In the genomic region with DNA sequence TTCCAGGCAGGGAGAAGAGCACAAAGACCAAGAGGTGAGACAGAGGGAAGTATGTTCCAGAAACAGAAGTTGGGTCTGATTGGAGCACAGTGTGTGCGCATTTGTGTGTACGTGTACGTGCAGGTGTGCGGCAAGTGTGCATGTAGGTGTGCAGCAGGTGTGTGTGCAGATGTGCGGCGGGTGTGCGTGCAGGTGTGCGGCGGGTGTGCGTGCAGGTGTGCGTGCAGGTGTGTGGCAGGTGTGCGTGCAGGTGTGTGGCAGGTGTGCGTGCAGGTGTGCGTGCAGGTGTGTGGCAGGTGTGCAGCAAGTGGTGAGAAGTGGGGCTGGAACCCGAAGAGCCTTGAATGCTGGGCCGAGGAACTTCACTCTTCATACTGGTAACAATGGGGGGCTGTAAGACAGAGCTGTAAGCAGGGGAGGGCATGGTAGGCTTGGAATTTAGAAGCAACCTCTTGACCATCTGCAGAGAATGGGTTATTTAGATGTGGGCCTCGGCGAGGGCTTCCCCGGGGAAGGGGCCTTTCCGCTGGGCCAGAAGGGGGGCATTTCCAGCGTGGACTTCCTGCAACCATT, we compare ENCODE assay signal across 2 cellular contexts.
TF ChIP-seq lines count a peak whose summit lies in the region.

No MANE protein-coding gene starts in this region.

TF ChIP-seq in HEK293, 187 proteins besides CTCF, POLR2A, EP300 and RAD21 (continued from another document):
- TF ChIP-seq ZNF138 (tag by site-specific recombination; IDR thresholded peaks at IDR 0.05; ENCODE audit: borderline replicate concordance) (no peak), BCL11B (tag by site-specific recombination; IDR thresholded peaks at IDR 0.05; ENCODE audit: low read depth) (no peak), SCRT1 (tag by site-specific recombination; IDR thresholded peaks at IDR 0.05; ENCODE audit: borderline replicate concordance) (peak; percentile 59), ZSCAN5A (tag by site-specific recombination; IDR thresholded peaks at IDR 0.05) (no peak)
- TF ChIP-seq, protein P1, sequence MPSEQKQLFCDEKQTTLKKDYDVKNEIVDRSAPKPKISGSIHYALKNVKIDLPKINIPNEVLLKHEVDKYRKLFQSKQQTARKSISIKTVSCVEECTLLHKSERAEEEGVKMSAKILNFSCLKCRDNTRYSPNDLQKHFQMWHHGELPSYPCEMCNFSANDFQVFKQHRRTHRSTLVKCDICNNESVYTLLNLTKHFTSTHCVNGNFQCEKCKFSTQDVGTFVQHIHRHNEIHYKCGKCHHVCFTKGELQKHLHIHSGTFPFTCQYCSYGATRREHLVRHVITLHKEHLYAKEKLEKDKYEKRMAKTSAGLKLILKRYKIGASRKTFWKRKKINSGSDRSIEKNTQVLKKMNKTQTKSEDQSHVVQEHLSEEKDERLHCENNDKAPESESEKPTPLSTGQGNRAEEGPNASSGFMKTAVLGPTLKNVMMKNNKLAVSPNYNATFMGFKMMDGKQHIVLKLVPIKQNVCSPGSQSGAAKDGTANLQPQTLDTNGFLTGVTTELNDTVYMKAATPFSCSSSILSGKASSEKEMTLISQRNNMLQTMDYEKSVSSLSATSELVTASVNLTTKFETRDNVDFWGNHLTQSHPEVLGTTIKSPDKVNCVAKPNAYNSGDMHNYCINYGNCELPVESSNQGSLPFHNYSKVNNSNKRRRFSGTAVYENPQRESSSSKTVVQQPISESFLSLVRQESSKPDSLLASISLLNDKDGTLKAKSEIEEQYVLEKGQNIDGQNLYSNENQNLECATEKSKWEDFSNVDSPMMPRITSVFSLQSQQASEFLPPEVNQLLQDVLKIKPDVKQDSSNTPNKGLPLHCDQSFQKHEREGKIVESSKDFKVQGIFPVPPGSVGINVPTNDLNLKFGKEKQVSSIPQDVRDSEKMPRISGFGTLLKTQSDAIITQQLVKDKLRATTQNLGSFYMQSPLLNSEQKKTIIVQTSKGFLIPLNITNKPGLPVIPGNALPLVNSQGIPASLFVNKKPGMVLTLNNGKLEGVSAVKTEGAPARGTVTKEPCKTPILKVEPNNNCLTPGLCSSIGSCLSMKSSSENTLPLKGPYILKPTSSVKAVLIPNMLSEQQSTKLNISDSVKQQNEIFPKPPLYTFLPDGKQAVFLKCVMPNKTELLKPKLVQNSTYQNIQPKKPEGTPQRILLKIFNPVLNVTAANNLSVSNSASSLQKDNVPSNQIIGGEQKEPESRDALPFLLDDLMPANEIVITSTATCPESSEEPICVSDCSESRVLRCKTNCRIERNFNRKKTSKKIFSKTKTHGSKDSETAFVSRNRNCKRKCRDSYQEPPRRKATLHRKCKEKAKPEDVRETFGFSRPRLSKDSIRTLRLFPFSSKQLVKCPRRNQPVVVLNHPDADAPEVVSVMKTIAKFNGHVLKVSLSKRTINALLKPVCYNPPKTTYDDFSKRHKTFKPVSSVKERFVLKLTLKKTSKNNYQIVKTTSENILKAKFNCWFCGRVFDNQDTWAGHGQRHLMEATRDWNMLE (tag by site-specific recombination; conservative IDR thresholded peaks at IDR 0.05; ENCODE audit: low read depth): no peak
- TF ChIP-seq, protein P2, sequence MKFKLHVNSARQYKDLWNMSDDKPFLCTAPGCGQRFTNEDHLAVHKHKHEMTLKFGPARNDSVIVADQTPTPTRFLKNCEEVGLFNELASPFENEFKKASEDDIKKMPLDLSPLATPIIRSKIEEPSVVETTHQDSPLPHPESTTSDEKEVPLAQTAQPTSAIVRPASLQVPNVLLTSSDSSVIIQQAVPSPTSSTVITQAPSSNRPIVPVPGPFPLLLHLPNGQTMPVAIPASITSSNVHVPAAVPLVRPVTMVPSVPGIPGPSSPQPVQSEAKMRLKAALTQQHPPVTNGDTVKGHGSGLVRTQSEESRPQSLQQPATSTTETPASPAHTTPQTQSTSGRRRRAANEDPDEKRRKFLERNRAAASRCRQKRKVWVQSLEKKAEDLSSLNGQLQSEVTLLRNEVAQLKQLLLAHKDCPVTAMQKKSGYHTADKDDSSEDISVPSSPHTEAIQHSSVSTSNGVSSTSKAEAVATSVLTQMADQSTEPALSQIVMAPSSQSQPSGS (tag by site-specific recombination; IDR thresholded peaks at IDR 0.05; ENCODE audit: low read depth): no peak

TF ChIP-seq in GM12878, 131 proteins besides CTCF, POLR2A, EP300 and RAD21:
- TF ChIP-seq TCF3 (IDR thresholded peaks at IDR 0.05; ENCODE audit: borderline replicate concordance, insufficient read depth, low read depth, low read length) (peak; percentile 84; the same call in 1 of the 2 replicates), SUZ12 (IDR thresholded peaks at IDR 0.05; ENCODE audit: unreplicated experiment) (no peak)
- TF ChIP-seq, protein P3, sequence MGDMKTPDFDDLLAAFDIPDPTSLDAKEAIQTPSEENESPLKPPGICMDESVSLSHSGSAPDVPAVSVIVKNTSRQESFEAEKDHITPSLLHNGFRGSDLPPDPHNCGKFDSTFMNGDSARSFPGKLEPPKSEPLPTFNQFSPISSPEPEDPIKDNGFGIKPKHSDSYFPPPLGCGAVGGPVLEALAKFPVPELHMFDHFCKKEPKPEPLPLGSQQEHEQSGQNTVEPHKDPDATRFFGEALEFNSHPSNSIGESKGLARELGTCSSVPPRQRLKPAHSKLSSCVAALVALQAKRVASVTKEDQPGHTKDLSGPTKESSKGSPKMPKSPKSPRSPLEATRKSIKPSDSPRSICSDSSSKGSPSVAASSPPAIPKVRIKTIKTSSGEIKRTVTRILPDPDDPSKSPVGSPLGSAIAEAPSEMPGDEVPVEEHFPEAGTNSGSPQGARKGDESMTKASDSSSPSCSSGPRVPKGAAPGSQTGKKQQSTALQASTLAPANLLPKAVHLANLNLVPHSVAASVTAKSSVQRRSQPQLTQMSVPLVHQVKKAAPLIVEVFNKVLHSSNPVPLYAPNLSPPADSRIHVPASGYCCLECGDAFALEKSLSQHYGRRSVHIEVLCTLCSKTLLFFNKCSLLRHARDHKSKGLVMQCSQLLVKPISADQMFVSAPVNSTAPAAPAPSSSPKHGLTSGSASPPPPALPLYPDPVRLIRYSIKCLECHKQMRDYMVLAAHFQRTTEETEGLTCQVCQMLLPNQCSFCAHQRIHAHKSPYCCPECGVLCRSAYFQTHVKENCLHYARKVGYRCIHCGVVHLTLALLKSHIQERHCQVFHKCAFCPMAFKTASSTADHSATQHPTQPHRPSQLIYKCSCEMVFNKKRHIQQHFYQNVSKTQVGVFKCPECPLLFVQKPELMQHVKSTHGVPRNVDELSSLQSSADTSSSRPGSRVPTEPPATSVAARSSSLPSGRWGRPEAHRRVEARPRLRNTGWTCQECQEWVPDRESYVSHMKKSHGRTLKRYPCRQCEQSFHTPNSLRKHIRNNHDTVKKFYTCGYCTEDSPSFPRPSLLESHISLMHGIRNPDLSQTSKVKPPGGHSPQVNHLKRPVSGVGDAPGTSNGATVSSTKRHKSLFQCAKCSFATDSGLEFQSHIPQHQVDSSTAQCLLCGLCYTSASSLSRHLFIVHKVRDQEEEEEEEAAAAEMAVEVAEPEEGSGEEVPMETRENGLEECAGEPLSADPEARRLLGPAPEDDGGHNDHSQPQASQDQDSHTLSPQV (IDR thresholded peaks at IDR 0.05): no peak
